7 cellular contexts compared by ENCODE assay signal in the genomic region with DNA sequence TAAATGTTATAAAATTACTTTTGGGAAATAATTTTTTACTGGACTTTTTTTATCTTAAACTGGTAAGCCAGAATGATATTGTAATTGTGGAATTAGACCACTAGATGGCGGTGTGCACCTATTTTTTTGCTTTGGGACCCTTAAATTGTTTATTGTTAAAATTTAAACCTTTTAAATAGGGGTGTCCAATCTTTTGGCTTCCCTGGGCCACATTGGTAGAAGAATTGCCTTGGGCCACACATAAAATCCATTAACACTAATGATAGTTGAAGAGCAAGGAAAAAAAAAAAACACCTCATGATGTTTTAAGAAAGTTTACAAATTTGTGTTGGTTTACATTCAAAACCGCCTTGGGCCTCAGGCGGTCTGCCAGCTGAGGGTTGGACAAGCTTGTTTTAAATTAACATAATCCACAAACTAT. TPM values are rescaled to one million over a fixed set of nuclear protein-coding genes. Genes with fewer than 3 reads are reported as not detected.
DNase-seq lines count a peak whose midpoint lies in the region; ATAC-seq lines count a peak whose summit lies in the region.

No MANE protein-coding gene starts in this region.

- no peak overlapping the region for H3K4me3 ChIP-seq in Jurkat, Clone E6-1 (ENCODE audit: low read length)
- H3K4me3 ChIP-seq in adipocyte (ENCODE audit: low read length) = no peak overlapping the region

- no peak overlapping the region for H3K9ac ChIP-seq in adipocyte (ENCODE audit: low read length)

- no peaks in the 10 kb centered on the region for H3K36me3 ChIP-seq in adipocyte (ENCODE audit: control insufficient read depth, insufficient read depth, low read length, severe bottlenecking)

- no peaks in the 10 kb centered on the region for H3K4me1 ChIP-seq in adipocyte (ENCODE audit: control insufficient read depth, insufficient read depth, low read length)

- peaks cover 5% of the 10 kb centered on the region for H3K9me3 ChIP-seq in adipocyte (ENCODE audit: control insufficient read depth, low read length)

- ATAC-seq in GM19035 (IDR thresholded peaks at IDR 0.05; ENCODE audit: unreplicated experiment) = no peak
- ATAC-seq in HG02970 (IDR thresholded peaks at IDR 0.05; ENCODE audit: low FRiP score, unreplicated experiment) = no peak
- ATAC-seq in GM18867 (IDR thresholded peaks at IDR 0.05; ENCODE audit: unreplicated experiment) = no peak

- H3K27me3 ChIP-seq in adipocyte (replicated peaks; ENCODE audit: control insufficient read depth, insufficient read depth, low read length) = peaks cover 55% of the 10 kb centered on the region

- peak; percentile 20 for DNase-seq in ELF-1 (ENCODE audit: low read depth, low spot score)
- DNase-seq in Jurkat, Clone E6-1 (ENCODE audit: low read depth, low spot score) = peak; percentile 54
- peak; percentile 66 for DNase-seq in adipocyte (ENCODE audit: low read depth)
- peak; percentile 25 for DNase-seq in iris pigment epithelial cell (ENCODE audit: low read depth)

RNA-seq across cellular contexts. Expression of a gene that starts 28.4 kb away (rescaled TPM):
- not detected for polyA plus RNA-seq in Jurkat, Clone E6-1 (2012; ENCODE audit: insufficient read depth, insufficient read length)
